ENCODE assay signal across 23 cellular contexts in genomic region chr15:94125131-94125530, GRCh38.
A peak's percentile ranks its signal among the peaks of the same experiment; 100 is the strongest.
DNase-seq lines count a peak whose midpoint lies in the region; ATAC-seq, FAIRE-seq and TF ChIP-seq lines count a peak whose summit lies in the region.
"Had no signal": no experiment of that assay in that cellular context is flagged by ENCODE, and none has a peak within 500 bp of the region (broad histone marks: within the 10 kb centered on the region; RNA-seq: fewer than 3 reads in every experiment).

No MANE protein-coding gene starts in this region.

- no peak overlapping the region for H4K5ac ChIP-seq in IMR-90 (ENCODE audit: low read depth, low read length)

- intact Hi-C loops in IMR-90 (cut with micrococcal nuclease) = no loop called here

- H3K9ac ChIP-seq in IMR-90 (ENCODE audit: low read depth, low read length) (no peak overlapping the region), astrocyte (ENCODE audit: low read length) (no peak overlapping the region)

- no peak overlapping the region for H3K18ac ChIP-seq in IMR-90 (ENCODE audit: low read depth, low read length)

- H3K4me3 Mint-ChIP-seq in astrocyte (ENCODE audit: unreplicated experiment) (no peak overlapping the region), mesothelial cell of epicardium (no peak overlapping the region)
- H3K4me3 Mint-ChIP-seq: activated CD4-positive, alpha-beta T cell treated with anti-CD3 and anti-CD28 coated beads for 36 hours; H9; memory B cell had no signal

- no peak overlapping the region for H2AFZ ChIP-seq in IMR-90 (replicated peaks; ENCODE audit: low read length, poor library complexity)
- H2AFZ ChIP-seq in astrocyte (ENCODE audit: low read depth, low read length) = no peak overlapping the region
- H2AFZ ChIP-seq in osteoblast (ENCODE audit: low read length) = no peak overlapping the region

- no peak overlapping the region for H2BK5ac ChIP-seq in IMR-90 (ENCODE audit: low read depth, low read length, poor library complexity, severe bottlenecking)

- H3K36me3 Mint-ChIP-seq in astrocyte (ENCODE audit: low read depth, unreplicated experiment) (no peaks in the 10 kb centered on the region), mesothelial cell of epicardium (no peaks in the 10 kb centered on the region)
- H3K36me3 Mint-ChIP-seq: memory B cell had no signal

- no peak overlapping the region for H2BK15ac ChIP-seq in IMR-90 (ENCODE audit: low read depth, low read length)

- H3K9me3 Mint-ChIP-seq in astrocyte (ENCODE audit: unreplicated experiment) (no peaks in the 10 kb centered on the region), mesothelial cell of epicardium (no peaks in the 10 kb centered on the region)
- H3K9me3 Mint-ChIP-seq: H9, memory B cell had no signal

- H2AK9ac ChIP-seq in IMR-90 (replicated peaks; ENCODE audit: low read depth, low read length, poor library complexity) = no peak overlapping the region

- TF ChIP-seq CTCF in IMR-90 (conservative IDR thresholded peaks at IDR 0.05; ENCODE audit: low read depth, low read length) = no peak
- no peak for TF ChIP-seq CTCF in astrocyte (IDR thresholded peaks at IDR 0.05; ENCODE audit: insufficient read depth, low read depth, low read length)
- no peak for TF ChIP-seq CTCF in mesothelial cell of epicardium (IDR thresholded peaks at IDR 0.05; ENCODE audit: unreplicated experiment)
- TF ChIP-seq CTCF in osteoblast (IDR thresholded peaks at IDR 0.05; ENCODE audit: extremely low read depth, low read depth, low read length) = no peak

- no peaks in the 10 kb centered on the region for H3K9me1 ChIP-seq in IMR-90 (ENCODE audit: insufficient read depth, low read length)

- no peaks in the 10 kb centered on the region for H3K36me3 ChIP-seq in IMR-90 (ENCODE audit: control insufficient read depth, insufficient read depth, low read length)
- H3K36me3 ChIP-seq in astrocyte (ENCODE audit: insufficient read depth, low read length) = no peaks in the 10 kb centered on the region
- no peaks in the 10 kb centered on the region for H3K36me3 ChIP-seq in osteoblast (ENCODE audit: insufficient read depth, low read length)
- H3K36me3 ChIP-seq: esophagus muscularis mucosa, heart left ventricle, thyroid gland had no signal

- no CpG with 5 or more reads among the region's 1 CpG for WGBS in IMR-90 (ENCODE audit: extremely low coverage in 2 of 2, insufficient read length in 1 of 2), 2 experiments

- H2AK5ac ChIP-seq in IMR-90 (ENCODE audit: low read depth, low read length) = no peak overlapping the region

- H3K4me3 ChIP-seq in IMR-90 (ENCODE audit: insufficient read depth, low read depth, low read length) = no peak overlapping the region
- H3K4me3 ChIP-seq in astrocyte (ENCODE audit: insufficient read depth, low read depth, low read length) = no peak overlapping the region
- H3K4me3 ChIP-seq in osteoblast (ENCODE audit: insufficient read depth, low read length) = no peak overlapping the region
- H3K4me3 ChIP-seq: esophagus muscularis mucosa, heart left ventricle, thyroid gland had no signal

- no peak overlapping the region for H2BK20ac ChIP-seq in IMR-90 (ENCODE audit: low read depth, low read length)

- no peaks in the 10 kb centered on the region for H3K4me1 Mint-ChIP-seq in astrocyte (ENCODE audit: low read depth, unreplicated experiment)
- peaks cover 5% of the 10 kb centered on the region for H3K4me1 Mint-ChIP-seq in mesothelial cell of epicardium
- H3K4me1 Mint-ChIP-seq: activated CD4-positive, alpha-beta T cell treated with anti-CD3 and anti-CD28 coated beads for 36 hours; memory B cell had no signal

- FAIRE-seq in astrocyte (lab: Jason Lieb, UNC) = peak; percentile 73

- no peak overlapping the region for H3K56ac ChIP-seq in IMR-90 (ENCODE audit: extremely low read depth, insufficient read depth, low read length)

- no peak overlapping the region for H3K14ac ChIP-seq in IMR-90 (replicated peaks; ENCODE audit: low read depth, low read length)

- dilution Hi-C loops in IMR-90 (cut with HindIII; ENCODE audit: low sequenced_read_pairs, unreplicated experiment) = no loop called here

- H3K23ac ChIP-seq in IMR-90 (ENCODE audit: low read depth, low read length) = no peak overlapping the region

- H3K27ac Mint-ChIP-seq in astrocyte (ENCODE audit: unreplicated experiment) = no peak overlapping the region
- peak overlapping the region; percentile 67 for H3K27ac Mint-ChIP-seq in mesothelial cell of epicardium
- H3K27ac Mint-ChIP-seq: activated CD4-positive, alpha-beta T cell treated with anti-CD3 and anti-CD28 coated beads for 36 hours; H9; memory B cell had no signal

- H3K27me3 Mint-ChIP-seq in astrocyte (ENCODE audit: low read depth, unreplicated experiment) (peaks cover 3% of the 10 kb centered on the region), mesothelial cell of epicardium (ENCODE audit: low read depth) (peaks cover 40% of the 10 kb centered on the region)
- H3K27me3 Mint-ChIP-seq: activated CD4-positive, alpha-beta T cell treated with anti-CD3 and anti-CD28 coated beads for 36 hours had no signal

- TF ChIP-seq POLR2A in IMR-90 (IDR thresholded peaks at IDR 0.05; ENCODE audit: low read depth, low read length) = no peak
- no peak for TF ChIP-seq POLR2A in GM18505 (IDR thresholded peaks at IDR 0.05; ENCODE audit: borderline replicate concordance, extremely low read depth, insufficient read depth, insufficient read length)

- H3K27ac ChIP-seq in IMR-90 (ENCODE audit: insufficient read depth, low read length) (no peak overlapping the region), astrocyte (ENCODE audit: low read depth, low read length) (no peak overlapping the region), osteoblast (ENCODE audit: low read depth, low read length) (no peak overlapping the region)
- H3K27ac ChIP-seq: esophagus muscularis mucosa, thyroid gland had no signal

- H3K27me3 ChIP-seq in IMR-90 (ENCODE audit: control insufficient read depth, insufficient read depth, low read length) (no peaks in the 10 kb centered on the region), astrocyte (ENCODE audit: insufficient read depth, low read length) (peaks cover 3% of the 10 kb centered on the region), osteoblast (ENCODE audit: insufficient read depth, low read length) (no peaks in the 10 kb centered on the region)
- H3K27me3 ChIP-seq: esophagus muscularis mucosa, heart left ventricle, thyroid gland had no signal

- no peaks in the 10 kb centered on the region for H3K79me2 ChIP-seq in astrocyte (ENCODE audit: insufficient read depth, low read length)
- no peaks in the 10 kb centered on the region for H3K79me2 ChIP-seq in osteoblast (ENCODE audit: insufficient read depth, low read length)

- no peaks in the 10 kb centered on the region for H3K4me1 ChIP-seq in IMR-90 (ENCODE audit: control insufficient read depth, insufficient read depth, low read length)
- H3K4me1 ChIP-seq in astrocyte (ENCODE audit: insufficient read depth, low read length) = no peaks in the 10 kb centered on the region
- H3K4me1 ChIP-seq in osteoblast (ENCODE audit: insufficient read depth, low read length) = no peaks in the 10 kb centered on the region

- ATAC-seq in IMR-90 (ENCODE audit: low read depth) (peak; percentile 44; the same call in 1 of the 2 replicates), GM18505 (IDR thresholded peaks at IDR 0.05; ENCODE audit: unreplicated experiment) (no peak)
- ATAC-seq: activated CD4-positive, alpha-beta T cell treated with anti-CD3 and anti-CD28 coated beads for 36 hours; left cardiac atrium; stimulated activated naive CD8-positive, alpha-beta T cell treated with anti-CD3 and anti-CD28 coated beads, Interleukin-15, Interleukin-2, amounts not matched to agents 100 U/mL and 50 U/mL, for 24 hours had no signal

- H3K79me1 ChIP-seq in IMR-90 (ENCODE audit: low read depth in 1 of 2, low read length in 2 of 2) = no peaks in the 10 kb centered on the region

- CTCF ChIA-PET in IMR-90 (lab: Yijun Ruan, JAX) = no interaction called here

- H4K8ac ChIP-seq in IMR-90 (ENCODE audit: low read depth in 2 of 2, low read length in 2 of 2) = no peak overlapping the region

- H3K4me2 ChIP-seq in IMR-90 (ENCODE audit: low read depth, low read length) (no peak overlapping the region), astrocyte (ENCODE audit: low read length) (no peak overlapping the region), osteoblast (ENCODE audit: insufficient read depth, low read length) (no peak overlapping the region)

- TF ChIP-seq RAD21 in IMR-90 (IDR thresholded peaks at IDR 0.05; ENCODE audit: low read length) = no peak

- no peak overlapping the region for H2BK120ac ChIP-seq in IMR-90 (ENCODE audit: low read depth, low read length)

- H3K9me3 ChIP-seq in IMR-90 (ENCODE audit: control insufficient read depth, insufficient read depth, low read length) = no peaks in the 10 kb centered on the region
- no peaks in the 10 kb centered on the region for H3K9me3 ChIP-seq in astrocyte (ENCODE audit: insufficient read depth, low read depth, low read length)
- no peaks in the 10 kb centered on the region for H3K9me3 ChIP-seq in osteoblast (ENCODE audit: low read depth, low read length)
- H3K9me3 ChIP-seq: esophagus muscularis mucosa, heart left ventricle, thyroid gland had no signal

- BruUV-seq in IMR-90 (replicated peaks; lab: Mats Ljungman, UMichigan) = no TSS peak

- H3K4ac ChIP-seq in IMR-90 (ENCODE audit: low read depth, low read length) = no peak overlapping the region

- in situ Hi-C loops in IMR-90 (cut with MboI; ENCODE audit: low sequenced_read_pairs) = no loop called here

- H4K20me1 ChIP-seq in IMR-90 (ENCODE audit: insufficient read depth, low read length) = no peaks in the 10 kb centered on the region
- no peaks in the 10 kb centered on the region for H4K20me1 ChIP-seq in astrocyte (ENCODE audit: insufficient read depth, low read length)
- H4K20me1 ChIP-seq in osteoblast (ENCODE audit: insufficient read depth, low read length) = no peaks in the 10 kb centered on the region

- DNase-seq in AG20443 (ENCODE audit: low spot score) (peak; percentile 64), IMR-90 (peak; percentile 39), astrocyte (ENCODE audit: low read depth) (no peak), mesothelial cell of epicardium (ENCODE audit: low spot score in 2 of 2, unreplicated experiment in 2 of 2) (no peak), occipital lobe (lab: John Stamatoyannopoulos, UW) (no peak), osteoblast (ENCODE audit: insufficient read length, low spot score, missing footprints) (no peak), NCI-H69 (lab: John Stamatoyannopoulos, UW) (no peak)
- DNase-seq: activated CD4-positive, alpha-beta T cell treated with anti-CD3 and anti-CD28 coated beads for 36 hours; activated naive CD4-positive, alpha-beta T cell treated with anti-CD3 and anti-CD28 coated beads, Interleukin-2, amount 50 U/mL, for 16 hours; C1 segment of cervical spinal cord; effector CD4-positive, alpha-beta T cell; H9; left cardiac atrium; NCI-H2171; NCI-H526; nucleus accumbens; stimulated activated CD4-positive, alpha-beta T cell treated with anti-CD3 and anti-CD28 coated beads, Interleukin-4, amount 100 ng/mL, for 24 hours; stimulated activated naive CD8-positive, alpha-beta T cell treated with anti-CD3 and anti-CD28 coated beads, Interleukin-15, Interleukin-2, amounts not matched to agents 100 U/mL and 50 U/mL, for 24 hours; thyroid gland had no signal

- H4K91ac ChIP-seq in IMR-90 (ENCODE audit: insufficient read depth, low read depth, low read length) = no peak overlapping the region

- POLR2A ChIA-PET in IMR-90 (lab: Charles Lee; ENCODE audit: unreplicated experiment) = interaction anchor here (0.6 kb wide), 1 partner anchor 21 kb away, joined by 3 read pairs; no protein-coding TSS in a partner anchor

TF ChIP-seq in IMR-90, 13 proteins besides CTCF, POLR2A, EP300 and RAD21 (continues in another document):
- TF ChIP-seq MAZ (IDR thresholded peaks at IDR 0.05; ENCODE audit: borderline replicate concordance, low read depth, low read length) = no peak

Comparison
In these comparisons a context has a peak if more than half of its experiments do, and no peak if none do; other contexts are left out.
1. DNase-seq: peak in AG20443 (single experiment) and IMR-90 (single experiment); none in astrocyte (single experiment), mesothelial cell of epicardium (0 of 2), occipital lobe (single experiment), osteoblast (single experiment) and NCI-H69 (single experiment).